Comparison of ENCODE assay signal across 1 cellular context in genomic region chr6:129321303-129321702, GRCh38.
TF ChIP-seq lines count a peak whose summit lies in the region.

No MANE protein-coding gene starts in this region.

TF ChIP-seq in SK-N-SH treated with all-trans-retinoic acid at 6 μM for 48 hours, 23 proteins besides CTCF, POLR2A, EP300 and RAD21:
- TF ChIP-seq POU6F1 (CRISPR knock-in tag; IDR thresholded peaks at IDR 0.05; ENCODE audit: borderline replicate concordance, low read depth) (no peak), CSRNP3 (CRISPR knock-in tag; IDR thresholded peaks at IDR 0.05) (no peak), GLIS3 (CRISPR knock-in tag; IDR thresholded peaks at IDR 0.05) (no peak), RARB (CRISPR knock-in tag; IDR thresholded peaks at IDR 0.05) (no peak), CSDC2 (CRISPR knock-in tag; IDR thresholded peaks at IDR 0.05) (no peak), ZNF8 (CRISPR knock-in tag; IDR thresholded peaks at IDR 0.05) (no peak), PATZ1 (CRISPR knock-in tag; IDR thresholded peaks at IDR 0.05; ENCODE audit: borderline replicate concordance) (no peak), TCF4 (CRISPR knock-in tag; IDR thresholded peaks at IDR 0.05; ENCODE audit: borderline replicate concordance) (no peak), SNAI2 (CRISPR knock-in tag; IDR thresholded peaks at IDR 0.05) (no peak)
